Comparison of ENCODE assay signal across 17 cellular contexts in genomic region chr9:20226345-20226744, GRCh38.
A peak's percentile ranks its signal among the peaks of the same experiment; 100 is the strongest.
DNase-seq lines count a peak whose midpoint lies in the region; ATAC-seq and TF ChIP-seq lines count a peak whose summit lies in the region.
"Had no signal": no experiment of that assay in that cellular context is flagged by ENCODE, and none has a peak within 500 bp of the region (broad histone marks: within the 10 kb centered on the region; RNA-seq: fewer than 3 reads in every experiment).

No MANE protein-coding gene starts in this region.

- WGBS in SK-N-SH (ENCODE audit: low lambda C conversion rate) = 59% methylated on average over 5 of the region's 5 CpGs
- 79 to 84% (median 84%) methylated on average over 5 of the region's 5 CpGs for WGBS in psoas muscle, 3 donors

- H3K4me1 Mint-ChIP-seq in CD4-positive, alpha-beta memory T cell = peaks cover 11 to 29% (median 25%) of the 10 kb centered on the region in 4 donors
- H3K4me1 Mint-ChIP-seq in HFFc6 (ENCODE audit: low read depth) (0 out of 2 replicates have a peak, but pooled peaks cover 8% of the 10 kb centered on the region), glutamatergic neuron (ENCODE audit: low read depth, unreplicated experiment) (no peaks in the 10 kb centered on the region)

- no peaks in the 10 kb centered on the region for H3F3A ChIP-seq in SK-N-SH (replicated peaks; ENCODE audit: insufficient read depth)

- H3K4me2 ChIP-seq in SK-N-SH = peak overlapping the region; percentile 57; the same call in 1 of the 2 replicates

- H3K27me3 Mint-ChIP-seq in CD4-positive, alpha-beta memory T cell = no peaks in the 10 kb centered on the region
- H3K27me3 Mint-ChIP-seq in HFFc6 (ENCODE audit: insufficient read depth) (peaks cover 2% of the 10 kb centered on the region), glutamatergic neuron (ENCODE audit: unreplicated experiment) (no peaks in the 10 kb centered on the region)
- H3K27me3 Mint-ChIP-seq: CD4-positive, alpha-beta T cell had no signal

- no peaks in the 10 kb centered on the region for H3K27me3 ChIP-seq in SK-N-SH (ENCODE audit: insufficient read depth)
- no peaks in the 10 kb centered on the region for H3K27me3 ChIP-seq in CD4-positive, alpha-beta memory T cell (ENCODE audit: insufficient read depth, low read length)
- no peaks in the 10 kb centered on the region for H3K27me3 ChIP-seq in adipocyte (replicated peaks; ENCODE audit: control insufficient read depth, insufficient read depth, low read length)
- no peaks in the 10 kb centered on the region for H3K27me3 ChIP-seq in psoas muscle (ENCODE audit: insufficient read depth in 3 of 3, low read length in 2 of 3)

- peaks cover 0 to 5% (median 0%) of the 10 kb centered on the region in 8 donors for H3K9me3 Mint-ChIP-seq in CD4-positive, alpha-beta memory T cell
- H3K9me3 Mint-ChIP-seq in HFFc6 (no peaks in the 10 kb centered on the region), glutamatergic neuron (ENCODE audit: unreplicated experiment) (no peaks in the 10 kb centered on the region)
- H3K9me3 Mint-ChIP-seq: CD4-positive, alpha-beta T cell had no signal

- H3K9me3 ChIP-seq in SK-N-SH (no peaks in the 10 kb centered on the region), adipocyte (ENCODE audit: control insufficient read depth, low read length) (no peaks in the 10 kb centered on the region), psoas muscle (no peaks in the 10 kb centered on the region)
- no peaks in the 10 kb centered on the region for H3K9me3 ChIP-seq in CD4-positive, alpha-beta memory T cell (ENCODE audit: control insufficient read depth in 1 of 2, low read length in 2 of 2)

- TF ChIP-seq RAD21 in SK-N-SH (IDR thresholded peaks at IDR 0.05; ENCODE audit: low read length) = no peak

- H3K9me2 ChIP-seq in SK-N-SH = no peaks in the 10 kb centered on the region

- H3K36me3 Mint-ChIP-seq in CD4-positive, alpha-beta memory T cell = no peaks in the 10 kb centered on the region
- H3K36me3 Mint-ChIP-seq in HFFc6 (ENCODE audit: low read depth) (no peaks in the 10 kb centered on the region), glutamatergic neuron (ENCODE audit: unreplicated experiment) (peaks cover 1% of the 10 kb centered on the region)

- intact Hi-C loops in CD4-positive, alpha-beta memory T cell (cut with micrococcal nuclease) = no loop called here
- intact Hi-C loops in psoas muscle (cut with DNase I) (no loop called here), posterior vena cava (cut with DNase I) (no loop called here)

- no peak for TF ChIP-seq EP300 in SK-N-SH (IDR thresholded peaks at IDR 0.05; ENCODE audit: borderline replicate concordance in 1 of 2, low read depth in 1 of 2, low read length in 1 of 2)

- H3K4me3 Mint-ChIP-seq in CD4-positive, alpha-beta memory T cell = peak overlapping the region in 6 of 8 donors; percentile 19 to 86 (median 74)
- H3K4me3 Mint-ChIP-seq in HFFc6 (peak overlapping the region; percentile 89; the same call in 1 of the 2 replicates), glutamatergic neuron (ENCODE audit: unreplicated experiment) (no peak overlapping the region)
- H3K4me3 Mint-ChIP-seq: CD4-positive, alpha-beta T cell had no signal

- no peak overlapping the region; a peak in 1 of 4 replicates for H3K4me3 ChIP-seq in SK-N-SH (ENCODE audit: low read depth in 2 of 2, low read length in 1 of 2)
- H3K4me3 ChIP-seq in CD4-positive, alpha-beta memory T cell (ENCODE audit: low read length in 2 of 2) = no peak overlapping the region
- H3K4me3 ChIP-seq in adipocyte (ENCODE audit: low read length) = peak overlapping the region; percentile 72
- H3K4me3 ChIP-seq in psoas muscle = no peak overlapping the region

- CTCF ChIA-PET in SK-N-SH (lab: Yijun Ruan, JAX) = no interaction called here
- CTCF ChIA-PET in CD4-positive, alpha-beta memory T cell (lab: Charles Lee; ENCODE audit: partially characterized antibody) = interaction anchor here (1.3 kb wide), 1 partner anchor 17 kb away, joined by 3 read pairs; no protein-coding TSS in a partner anchor

- no peaks in the 10 kb centered on the region for H3K79me2 ChIP-seq in SK-N-SH (ENCODE audit: insufficient read depth)

- no peak for DNase-seq in SK-N-SH
- DNase-seq in CD4-positive, alpha-beta memory T cell = no peak
- no peak for DNase-seq in HFFc6
- no peak for DNase-seq in adipocyte (ENCODE audit: low read depth)
- DNase-seq in glutamatergic neuron = no peak
- DNase-seq in psoas muscle = no peak
- no peak for DNase-seq in posterior vena cava (ENCODE audit: low spot score)
- DNase-seq: CD4-positive, alpha-beta T cell; DMS53; GOT3; KBM-7; NCI-H1417 treated with DMSO at 0.1 percent for 48 hours; NCI-H2171 treated with DMSO at 0.1 percent for 48 hours; NCI-H446 treated with DMSO at 0.1 percent for 48 hours; NCI-H774; SHP77 treated with DMSO at 0.1 percent for 48 hours had no signal

- H3K36me3 ChIP-seq in SK-N-SH (replicated peaks in 1 of 2; ENCODE audit: control insufficient read depth in 1 of 2, insufficient read depth in 2 of 2, low read length in 1 of 2) (no peaks in the 10 kb centered on the region), adipocyte (ENCODE audit: control insufficient read depth, insufficient read depth, low read length, severe bottlenecking) (no peaks in the 10 kb centered on the region), psoas muscle (ENCODE audit: insufficient read depth in 1 of 2, low read depth in 1 of 2) (no peaks in the 10 kb centered on the region)
- H3K36me3 ChIP-seq in CD4-positive, alpha-beta memory T cell (ENCODE audit: insufficient read depth, low read length) = no peaks in the 10 kb centered on the region

- H3K9ac ChIP-seq in SK-N-SH (no peak overlapping the region), adipocyte (ENCODE audit: low read length) (no peak overlapping the region)

- no peak for ATAC-seq in SK-N-SH treated with all-trans-retinoic acid at 6 μM for 48 hours
- no peak for ATAC-seq in psoas muscle

- POLR2A ChIA-PET in SK-N-SH (lab: Yijun Ruan, JAX) = no interaction called here
- POLR2A ChIA-PET in CD4-positive, alpha-beta memory T cell (lab: Charles Lee; ENCODE audit: partially characterized antibody) = no interaction called here

- H3K4me1 ChIP-seq in SK-N-SH (ENCODE audit: control insufficient read depth in 1 of 2, insufficient read depth in 2 of 2, low read depth in 1 of 2, low read length in 1 of 2) (no peaks in the 10 kb centered on the region), adipocyte (ENCODE audit: control insufficient read depth, insufficient read depth, low read length) (no peaks in the 10 kb centered on the region), psoas muscle (no peaks in the 10 kb centered on the region)
- peaks cover 9% of the 10 kb centered on the region for H3K4me1 ChIP-seq in CD4-positive, alpha-beta memory T cell (ENCODE audit: insufficient read depth, low read length)

- no peak overlapping the region for H3K27ac Mint-ChIP-seq in CD4-positive, alpha-beta memory T cell
- H3K27ac Mint-ChIP-seq in HFFc6 = no peak overlapping the region
- H3K27ac Mint-ChIP-seq in glutamatergic neuron (ENCODE audit: unreplicated experiment) = no peak overlapping the region
- H3K27ac Mint-ChIP-seq: CD4-positive, alpha-beta T cell had no signal

- no peaks in the 10 kb centered on the region for H4K20me1 ChIP-seq in SK-N-SH (ENCODE audit: insufficient read depth)

- no peak for TF ChIP-seq CTCF in SK-N-SH (IDR thresholded peaks at IDR 0.05)
- TF ChIP-seq CTCF in HFFc6 (IDR thresholded peaks at IDR 0.05) = no peak
- TF ChIP-seq CTCF in glutamatergic neuron (IDR thresholded peaks at IDR 0.05; ENCODE audit: partially characterized antibody, unreplicated experiment) = no peak
- no peak for TF ChIP-seq CTCF in psoas muscle (IDR thresholded peaks at IDR 0.05)

- H3K27ac ChIP-seq in SK-N-SH (ENCODE audit: low read depth in 2 of 2, low read length in 1 of 2) = no peak overlapping the region
- no peak overlapping the region for H3K27ac ChIP-seq in CD4-positive, alpha-beta memory T cell (ENCODE audit: low read depth, low read length)
- H3K27ac ChIP-seq in psoas muscle = no peak overlapping the region

- peak overlapping the region; percentile 67 for H2AFZ ChIP-seq in SK-N-SH (ENCODE audit: low read depth)

TF ChIP-seq in SK-N-SH, 30 proteins besides CTCF, POLR2A, EP300 and RAD21 (continues in another document):
- TF ChIP-seq, protein P1, sequence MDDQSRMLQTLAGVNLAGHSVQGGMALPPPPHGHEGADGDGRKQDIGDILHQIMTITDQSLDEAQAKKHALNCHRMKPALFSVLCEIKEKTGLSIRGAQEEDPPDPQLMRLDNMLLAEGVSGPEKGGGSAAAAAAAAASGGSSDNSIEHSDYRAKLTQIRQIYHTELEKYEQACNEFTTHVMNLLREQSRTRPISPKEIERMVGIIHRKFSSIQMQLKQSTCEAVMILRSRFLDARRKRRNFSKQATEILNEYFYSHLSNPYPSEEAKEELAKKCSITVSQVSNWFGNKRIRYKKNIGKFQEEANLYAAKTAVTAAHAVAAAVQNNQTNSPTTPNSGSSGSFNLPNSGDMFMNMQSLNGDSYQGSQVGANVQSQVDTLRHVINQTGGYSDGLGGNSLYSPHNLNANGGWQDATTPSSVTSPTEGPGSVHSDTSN (IDR thresholded peaks at IDR 0.05) = no peak
- TF ChIP-seq MAX (IDR thresholded peaks at IDR 0.05; ENCODE audit: low read depth) (no peak), TCF12 (IDR thresholded peaks at IDR 0.05) (no peak), GATA2 (CRISPR knock-in tag; IDR thresholded peaks at IDR 0.05) (no peak), SMC3 (IDR thresholded peaks at IDR 0.05; ENCODE audit: low read depth, low read length) (no peak), NRF1 (IDR thresholded peaks at IDR 0.05; ENCODE audit: low read depth, low read length) (no peak)

TF ChIP-seq in SK-N-SH treated with all-trans-retinoic acid at 6 μM for 48 hours, 23 proteins besides CTCF, POLR2A, EP300 and RAD21 (continues in another document):
- TF ChIP-seq, protein P2, sequence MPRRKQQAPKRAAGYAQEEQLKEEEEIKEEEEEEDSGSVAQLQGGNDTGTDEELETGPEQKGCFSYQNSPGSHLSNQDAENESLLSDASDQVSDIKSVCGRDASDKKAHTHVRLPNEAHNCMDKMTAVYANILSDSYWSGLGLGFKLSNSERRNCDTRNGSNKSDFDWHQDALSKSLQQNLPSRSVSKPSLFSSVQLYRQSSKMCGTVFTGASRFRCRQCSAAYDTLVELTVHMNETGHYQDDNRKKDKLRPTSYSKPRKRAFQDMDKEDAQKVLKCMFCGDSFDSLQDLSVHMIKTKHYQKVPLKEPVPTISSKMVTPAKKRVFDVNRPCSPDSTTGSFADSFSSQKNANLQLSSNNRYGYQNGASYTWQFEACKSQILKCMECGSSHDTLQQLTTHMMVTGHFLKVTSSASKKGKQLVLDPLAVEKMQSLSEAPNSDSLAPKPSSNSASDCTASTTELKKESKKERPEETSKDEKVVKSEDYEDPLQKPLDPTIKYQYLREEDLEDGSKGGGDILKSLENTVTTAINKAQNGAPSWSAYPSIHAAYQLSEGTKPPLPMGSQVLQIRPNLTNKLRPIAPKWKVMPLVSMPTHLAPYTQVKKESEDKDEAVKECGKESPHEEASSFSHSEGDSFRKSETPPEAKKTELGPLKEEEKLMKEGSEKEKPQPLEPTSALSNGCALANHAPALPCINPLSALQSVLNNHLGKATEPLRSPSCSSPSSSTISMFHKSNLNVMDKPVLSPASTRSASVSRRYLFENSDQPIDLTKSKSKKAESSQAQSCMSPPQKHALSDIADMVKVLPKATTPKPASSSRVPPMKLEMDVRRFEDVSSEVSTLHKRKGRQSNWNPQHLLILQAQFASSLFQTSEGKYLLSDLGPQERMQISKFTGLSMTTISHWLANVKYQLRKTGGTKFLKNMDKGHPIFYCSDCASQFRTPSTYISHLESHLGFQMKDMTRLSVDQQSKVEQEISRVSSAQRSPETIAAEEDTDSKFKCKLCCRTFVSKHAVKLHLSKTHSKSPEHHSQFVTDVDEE (CRISPR knock-in tag; IDR thresholded peaks at IDR 0.05) = no peak
